17 cellular contexts compared by ENCODE assay signal in the genomic region with DNA sequence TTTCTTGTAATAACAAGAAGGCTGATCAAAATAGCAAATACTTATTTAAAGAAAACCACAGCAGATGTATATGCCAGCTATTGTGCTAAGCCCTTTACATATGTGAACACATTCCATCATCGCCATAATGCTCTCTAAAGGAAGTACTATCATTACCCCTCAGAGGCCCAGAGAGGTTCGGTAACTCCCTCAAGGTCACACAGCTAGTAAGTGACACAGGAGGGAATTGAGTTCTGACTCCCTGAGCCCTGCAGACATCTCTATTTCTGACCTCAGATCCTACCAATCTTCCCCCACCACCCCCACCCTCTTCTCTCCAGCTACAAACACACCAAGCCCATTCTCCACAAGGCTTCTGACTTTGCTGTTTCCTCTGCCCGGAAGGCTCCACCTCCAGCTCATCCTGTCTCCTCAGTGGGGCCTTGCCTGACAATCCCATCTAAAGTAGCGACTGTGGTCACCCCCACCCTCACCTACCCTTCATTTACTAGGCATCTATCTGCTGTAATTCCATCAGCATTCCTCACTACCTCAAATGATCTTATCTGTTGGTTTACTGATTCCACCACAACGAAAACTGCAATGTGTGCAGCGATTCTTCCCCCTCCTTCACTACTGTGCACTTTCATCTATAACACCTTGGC.
"Had no signal": no experiment of that assay in that cellular context is flagged by ENCODE, and none has a peak within 500 bp of the region (broad histone marks: within the 10 kb centered on the region; RNA-seq: fewer than 3 reads in every experiment).

No MANE protein-coding gene starts in this region.

- H3K4me3 Mint-ChIP-seq: activated CD4-positive, alpha-beta T cell treated with anti-CD3 and anti-CD28 coated beads, Interleukin-2, amount 10 ng/mL, durations not matched to agents 24 days and 14 days; activated CD8-positive, alpha-beta T cell treated with anti-CD3 and anti-CD28 coated beads for 36 hours; activated naive CD8-positive, alpha-beta T cell treated with anti-CD3 and anti-CD28 coated beads, Interleukin-2, amount 10 ng/mL, durations not matched to agents 7 days and 5 days; activated T-cell treated with anti-CD3 and anti-CD28 coated beads, Interleukin-2, amount 50 U/mL, for 24 hours; effector memory CD8-positive, alpha-beta T cell; nephron progenitor cell; stimulated activated naive CD8-positive, alpha-beta T cell treated with anti-CD3 and anti-CD28 coated beads, Interleukin-15, Interleukin-2, amounts not matched to agents 100 ng/mL and 50 ng/mL, for 24 hours had no signal

- H3K27ac ChIP-seq: lower lobe of right lung, transverse colon had no signal

- H3K4me3 ChIP-seq: lower lobe of right lung, transverse colon had no signal

- H3K36me3 ChIP-seq: lower lobe of right lung, transverse colon had no signal

- DNase-seq: activated CD8-positive, alpha-beta T cell treated with anti-CD3 and anti-CD28 coated beads for 36 hours; activated naive CD4-positive, alpha-beta T cell treated with Interleukin-2 at 50 U/mL for 16 hours; activated naive CD8-positive, alpha-beta T cell treated with anti-CD3 and anti-CD28 coated beads, Interleukin-2, amount 10 ng/mL, durations not matched to agents 7 days and 5 days; activated T-cell treated with anti-CD3 and anti-CD28 coated beads, Interleukin-2, amount 50 U/mL, for 24 hours; amygdala; effector memory CD8-positive, alpha-beta T cell; foreskin fibroblast; left colon; lower lobe of right lung; midbrain; nephron progenitor cell; occipital lobe; transverse colon had no signal

- H3K9me3 ChIP-seq: lower lobe of right lung, transverse colon had no signal

- H3K9me3 Mint-ChIP-seq: activated CD4-positive, alpha-beta T cell treated with anti-CD3 and anti-CD28 coated beads, Interleukin-2, amount 10 ng/mL, durations not matched to agents 24 days and 14 days; activated CD8-positive, alpha-beta T cell treated with anti-CD3 and anti-CD28 coated beads for 36 hours; activated naive CD8-positive, alpha-beta T cell treated with anti-CD3 and anti-CD28 coated beads, Interleukin-2, amount 10 ng/mL, durations not matched to agents 7 days and 5 days; activated T-cell treated with anti-CD3 and anti-CD28 coated beads, Interleukin-2, amount 50 U/mL, for 24 hours; activated T-helper 2 cell treated with anti-CD3 and anti-CD28 coated beads, Interferon-gamma antibody, Interleukin-2, Interleukin-4, amounts not matched to agents 10 μg/mL and 5 μg/mL and 100 μg/mL, durations not matched to agents 14 hours and 24 hours and 36 hours; effector memory CD8-positive, alpha-beta T cell; nephron progenitor cell; stimulated activated naive CD8-positive, alpha-beta T cell treated with anti-CD3 and anti-CD28 coated beads, Interleukin-15, Interleukin-2, amounts not matched to agents 100 ng/mL and 50 ng/mL, for 24 hours had no signal

- H3K4me1 ChIP-seq: lower lobe of right lung, transverse colon had no signal

- H3K27me3 ChIP-seq: transverse colon had no signal

- H3K27me3 Mint-ChIP-seq: activated CD4-positive, alpha-beta T cell treated with anti-CD3 and anti-CD28 coated beads, Interleukin-2, amount 10 ng/mL, durations not matched to agents 24 days and 14 days; activated CD8-positive, alpha-beta T cell treated with anti-CD3 and anti-CD28 coated beads for 36 hours; activated naive CD8-positive, alpha-beta T cell treated with anti-CD3 and anti-CD28 coated beads, Interleukin-2, amount 10 ng/mL, durations not matched to agents 7 days and 5 days; activated T-cell treated with anti-CD3 and anti-CD28 coated beads, Interleukin-2, amount 50 U/mL, for 24 hours; effector memory CD8-positive, alpha-beta T cell; stimulated activated naive CD8-positive, alpha-beta T cell treated with anti-CD3 and anti-CD28 coated beads, Interleukin-15, Interleukin-2, amounts not matched to agents 100 ng/mL and 50 ng/mL, for 24 hours had no signal

- H3K27ac Mint-ChIP-seq: activated CD4-positive, alpha-beta T cell treated with anti-CD3 and anti-CD28 coated beads, Interleukin-2, amount 10 ng/mL, durations not matched to agents 24 days and 14 days; activated CD8-positive, alpha-beta T cell treated with anti-CD3 and anti-CD28 coated beads for 36 hours; activated naive CD8-positive, alpha-beta T cell treated with anti-CD3 and anti-CD28 coated beads, Interleukin-2, amount 10 ng/mL, durations not matched to agents 7 days and 5 days; activated T-cell treated with anti-CD3 and anti-CD28 coated beads, Interleukin-2, amount 50 U/mL, for 24 hours; activated T-helper 2 cell treated with anti-CD3 and anti-CD28 coated beads, Interferon-gamma antibody, Interleukin-2, Interleukin-4, amounts not matched to agents 10 μg/mL and 5 μg/mL and 100 μg/mL, durations not matched to agents 14 hours and 24 hours and 36 hours; effector memory CD8-positive, alpha-beta T cell; nephron progenitor cell; progenitor cell of endocrine pancreas; stimulated activated naive CD8-positive, alpha-beta T cell treated with anti-CD3 and anti-CD28 coated beads, Interleukin-15, Interleukin-2, amounts not matched to agents 100 ng/mL and 50 ng/mL, for 24 hours had no signal

- ATAC-seq: activated CD8-positive, alpha-beta T cell treated with anti-CD3 and anti-CD28 coated beads for 36 hours; effector memory CD8-positive, alpha-beta T cell; left colon; lower lobe of right lung had no signal

- H3K36me3 Mint-ChIP-seq: activated naive CD8-positive, alpha-beta T cell treated with anti-CD3 and anti-CD28 coated beads, Interleukin-2, amount 10 ng/mL, durations not matched to agents 7 days and 5 days had no signal
